9 cellular contexts compared by ENCODE assay signal in genomic region chr11:65612691-65613090, GRCh38. TPM values are rescaled to one million over a fixed set of nuclear protein-coding genes. Genes with fewer than 3 reads are reported as not detected.
DNase-seq lines count a peak whose midpoint lies in the region; ATAC-seq, FAIRE-seq and TF ChIP-seq lines count a peak whose summit lies in the region.
"Had no signal": no experiment of that assay in that cellular context is flagged by ENCODE, and none has a peak within 500 bp of the region (broad histone marks: within the 10 kb centered on the region; RNA-seq: fewer than 3 reads in every experiment).

No MANE protein-coding gene starts in this region.

- H3K27me3 Mint-ChIP-seq in CD14-positive monocyte (ENCODE audit: low read depth in 3 of 3) = no peaks in the 10 kb centered on the region

- intact Hi-C loops in CD14-positive monocyte (cut with micrococcal nuclease) = loop anchor here (5.0 to 10.0 kb wide), 3 partner anchors 35 to 70 kb away; partner anchors contain the start of gene EHBP1L1 (in 1 of the 2)
- intact Hi-C loops in ovary (cut with DNase I) = loop anchor here in 2 of 4 donors (5.0 kb wide), 3 partner anchors 35 to 70 kb away; partner anchors contain the start of genes EHBP1L1 (in 1 of the 2), FAM89B (in 1 of the 2) and ZNRD2 (in 1 of the 2)

- TF ChIP-seq CTCF in CD14-positive monocyte (IDR thresholded peaks at IDR 0.05) = no peak
- TF ChIP-seq CTCF in OCI-LY1 (IDR thresholded peaks at IDR 0.05; ENCODE audit: low read length) = no peak
- TF ChIP-seq CTCF in H1 (IDR thresholded peaks at IDR 0.05; ENCODE audit: control extremely low read depth in 1 of 3, insufficient read depth in 1 of 3, low read depth in 1 of 3, low read length in 3 of 3) = no peak
- no peak for TF ChIP-seq CTCF in ovary (IDR thresholded peaks at IDR 0.05)

- peak overlapping the region; percentile 18 for H4K91ac ChIP-seq in H1 (replicated peaks; ENCODE audit: insufficient read length, low read length)

- no peak for ATAC-seq in GM21576 (IDR thresholded peaks at IDR 0.05; ENCODE audit: unreplicated experiment)
- ATAC-seq in GM21723 (IDR thresholded peaks at IDR 0.05; ENCODE audit: unreplicated experiment) = no peak
- no peak for ATAC-seq in HG02884 (IDR thresholded peaks at IDR 0.05; ENCODE audit: unreplicated experiment)
- ATAC-seq in esophagus mucosa = no peak

- TF ChIP-seq POLR2A in H1 (IDR thresholded peaks at IDR 0.05; ENCODE audit: control extremely low read depth in 1 of 2, low read depth in 2 of 2, low read length in 2 of 2) = no peak
- TF ChIP-seq POLR2A in ovary (IDR thresholded peaks at IDR 0.05) = no peak

- H2BK12ac ChIP-seq in H1 (ENCODE audit: low read depth, low read length) = no peak overlapping the region

- no peak overlapping the region for H3K14ac ChIP-seq in H1 (ENCODE audit: insufficient read length)

- H3K18ac ChIP-seq in H1 (ENCODE audit: extremely low read depth, low read length) = no peak overlapping the region

- DNase-seq in CD14-positive monocyte (ENCODE audit: low spot score) (no peak), H1 (ENCODE audit: low read depth in 1 of 2, low spot score in 2 of 2) (no peak), ovary (no peak)
- DNase-seq: NCI-H1048 had no signal

- H3K79me2 ChIP-seq in OCI-LY1 (ENCODE audit: insufficient read depth, low read length) = peaks cover 9% of the 10 kb centered on the region; the same call in 1 of the 2 replicates
- peaks cover 11 to 27% of the 10 kb centered on the region in 2 experiments for H3K79me2 ChIP-seq in H1 (ENCODE audit: control insufficient read depth in 1 of 2, insufficient read depth in 2 of 2, low read length in 2 of 2)

- peaks cover 40 to 59% of the 10 kb centered on the region in 2 donors for H3K36me3 Mint-ChIP-seq in CD14-positive monocyte

- H3K9ac ChIP-seq in OCI-LY1 (ENCODE audit: low read length) (peak overlapping the region; percentile 82; the same call in 1 of the 2 replicates), H1 (replicated peaks in 1 of 4; ENCODE audit: extremely low read depth in 1 of 4, low read depth in 3 of 4, low read length in 3 of 4) (no peak overlapping the region)

- peak overlapping the region; percentile 88 to 99 (median 96) for H3K27ac Mint-ChIP-seq in CD14-positive monocyte

- no peaks in the 10 kb centered on the region for H3K27me3 ChIP-seq in OCI-LY1 (ENCODE audit: insufficient read depth, low read length)
- H3K27me3 ChIP-seq in H1 (replicated peaks in 1 of 4; ENCODE audit: control insufficient read depth in 3 of 4, extremely low read depth in 1 of 4, insufficient read depth in 3 of 4, low read length in 3 of 4) = no peaks in the 10 kb centered on the region; a peak in 1 of 7 replicates
- H3K27me3 ChIP-seq in ovary = no peaks in the 10 kb centered on the region

- H3K23me2 ChIP-seq in H1 (ENCODE audit: low read depth, low read length) = peaks cover 17% of the 10 kb centered on the region

- no peak overlapping the region for H2BK20ac ChIP-seq in H1 (ENCODE audit: low read length)

- H2AK5ac ChIP-seq in H1 (ENCODE audit: low read depth, low read length) = no peak overlapping the region

- no peak overlapping the region for H3K23ac ChIP-seq in H1 (ENCODE audit: insufficient read length)

- peak overlapping the region; percentile 73 for H3K4me2 ChIP-seq in OCI-LY1 (ENCODE audit: low read length)
- peak overlapping the region; percentile 69 to 87; a peak in 2 of 4 replicates for H3K4me2 ChIP-seq in H1 (ENCODE audit: insufficient read depth in 1 of 2, low read depth in 2 of 2, low read length in 2 of 2)

- POLR2A ChIA-PET in H1 (lab: Charles Lee; ENCODE audit: partially characterized antibody) = interaction anchor here (0.8 to 4.4 kb wide), 13 partner anchors 11 to 241 kb away, joined by 3 to 41 read pairs (median 3); partner anchors contain the start of genes FAM89B, KCNK7, NEAT1 and SIPA1

- peaks cover 0 to 2% (median 0%) of the 10 kb centered on the region in 7 donors for H3K9me3 Mint-ChIP-seq in CD14-positive monocyte

- no peak overlapping the region for H2BK15ac ChIP-seq in H1 (ENCODE audit: low read length)

- H2BK5ac ChIP-seq in H1 (ENCODE audit: low read depth, low read length) = no peak overlapping the region

- no peaks in the 10 kb centered on the region for H4K20me1 ChIP-seq in OCI-LY1 (ENCODE audit: insufficient read depth, low read length)
- peaks cover 8 to 27% of the 10 kb centered on the region in 2 experiments for H4K20me1 ChIP-seq in H1 (replicated peaks in 1 of 2; ENCODE audit: control insufficient read depth in 1 of 2, insufficient read depth in 2 of 2, low read length in 2 of 2)

- CTCF ChIA-PET in H1 (lab: Charles Lee; ENCODE audit: partially characterized antibody) = interaction anchor here (0.6 to 3.8 kb wide), 8 partner anchors 9 to 92 kb away, joined by 3 to 30 read pairs (median 3); no protein-coding TSS in a partner anchor

- no peak for TF ChIP-seq RAD21 in H1 (IDR thresholded peaks at IDR 0.05 in 1 of 2, conservative IDR thresholded peaks at IDR 0.05 in 1 of 2; ENCODE audit: low read depth in 2 of 2, low read length in 2 of 2)

- no peak overlapping the region for H3K56ac ChIP-seq in H1 (replicated peaks; ENCODE audit: insufficient read length, low read depth, low read length)

- TF ChIP-seq EP300 in H1 (IDR thresholded peaks at IDR 0.05; ENCODE audit: borderline replicate concordance in 1 of 2, low read depth in 2 of 2, low read length in 2 of 2) (no peak), ovary (IDR thresholded peaks at IDR 0.05) (no peak)

- no peaks in the 10 kb centered on the region for H3K9me2 ChIP-seq in OCI-LY1 (ENCODE audit: low read depth, low read length)

- 90% methylated on average over 7 of the region's 7 CpGs; no CpG with 5 or more reads in 1 of the 2 experiments for WGBS in H1 (ENCODE audit: extremely low coverage in 1 of 2, insufficient coverage in 1 of 2, insufficient read length in 1 of 2, insufficient replicate concordance in 2 of 2, low coverage in 1 of 2, low lambda C conversion rate in 2 of 2, missing lambda C conversion rate in 1 of 2), 2 experiments
- 39 to 53% (median 43%) methylated on average over 3 to 7 of the region's 7 CpGs for WGBS in ovary, 3 donors

- H3K4me1 Mint-ChIP-seq in CD14-positive monocyte = peaks cover 53% of the 10 kb centered on the region

- no peak overlapping the region for H2BK120ac ChIP-seq in H1 (replicated peaks; ENCODE audit: low read depth, low read length)

- peak overlapping the region; percentile 22; the same call in 1 of the 2 replicates for H4K8ac ChIP-seq in H1 (ENCODE audit: extremely low read depth, insufficient read depth, low read length)

- FAIRE-seq in H1 (lab: Jason Lieb, UNC) = no peak

- peak overlapping the region; percentile 89 to 96 for H3K4me3 Mint-ChIP-seq in CD14-positive monocyte

- H4K5ac ChIP-seq in H1 (ENCODE audit: insufficient read length, low read depth, low read length) = no peak overlapping the region

- H3K4me3 ChIP-seq in OCI-LY1 (ENCODE audit: low read depth, low read length, poor library complexity, severe bottlenecking) = peak overlapping the region; percentile 83
- peak overlapping the region in 3 of 4 experiments; percentile 4 to 88 (median 63); a peak in 1 of 8 replicates for H3K4me3 ChIP-seq in H1 (ENCODE audit: extremely low read depth in 1 of 4, insufficient read depth in 2 of 4, low read depth in 3 of 4, low read length in 4 of 4)
- H3K4me3 ChIP-seq in ovary = peak overlapping the region; percentile 75

- H3K79me1 ChIP-seq in H1 (ENCODE audit: low read depth, low read length) = peaks cover 34% of the 10 kb centered on the region

- H2AFZ ChIP-seq in OCI-LY1 (ENCODE audit: low read length) = no peak overlapping the region
- H2AFZ ChIP-seq in H1 (ENCODE audit: low read length) = no peak overlapping the region

- H3K4me1 ChIP-seq in OCI-LY1 (ENCODE audit: insufficient read depth, low read length, severe bottlenecking) (peaks cover 42% of the 10 kb centered on the region), H1 (replicated peaks in 1 of 4; ENCODE audit: control insufficient read depth in 3 of 4, insufficient read depth in 4 of 4, low read length in 3 of 4) (peaks cover 0 to 26% (median 13%) of the 10 kb centered on the region in 4 experiments; a peak in 5 of 7 replicates), ovary (ENCODE audit: insufficient read depth) (peaks cover 20% of the 10 kb centered on the region)

- no peak overlapping the region for H3K4ac ChIP-seq in H1 (replicated peaks; ENCODE audit: insufficient read length, low read depth, low read length)

- H3K27ac ChIP-seq in OCI-LY1 (ENCODE audit: low read depth, low read length, poor library complexity, severe bottlenecking) (no peak overlapping the region), H1 (ENCODE audit: low read depth, low read length) (no peak overlapping the region), ovary (peak overlapping the region; percentile 75 to 97)

- no peaks in the 10 kb centered on the region for H3K9me3 ChIP-seq in OCI-LY1 (ENCODE audit: low read length)
- no peaks in the 10 kb centered on the region for H3K9me3 ChIP-seq in H1 (ENCODE audit: insufficient read depth in 2 of 2, low read depth in 1 of 2, low read length in 1 of 2)
- H3K9me3 ChIP-seq in ovary = no peaks in the 10 kb centered on the region

- no peaks in the 10 kb centered on the region for H3F3A ChIP-seq in OCI-LY1 (ENCODE audit: insufficient read depth, low read length)

- H3K36me3 ChIP-seq in OCI-LY1 (ENCODE audit: insufficient read depth, low read length) = peaks cover 13% of the 10 kb centered on the region
- peaks cover 0 to 5% (median 2%) of the 10 kb centered on the region in 4 experiments; a peak in 1 of 8 replicates for H3K36me3 ChIP-seq in H1 (ENCODE audit: control insufficient read depth in 2 of 4, insufficient read depth in 4 of 4, low read length in 3 of 4)
- no peaks in the 10 kb centered on the region for H3K36me3 ChIP-seq in ovary

RNA-seq across cellular contexts. Expression of gene MAP3K11, which starts 1.3 kb away (rescaled TPM):
- 10 to 100 TPM; 20.8 to 32.0 TPM for polyA plus RNA-seq in CD14-positive monocyte
- 44.6 and 48.4 TPM in 2 replicates for total RNA-seq in H1 (2021; fragmentation: NEBNext Ultra II Directional; extraction: Animal tissue kit (Norgen Biotek cat#: 25700))
- 30.3 and 45.8 TPM in 2 replicates for polyA plus RNA-seq in H1 (2011; rRNA removed)
- 27.4 TPM for polyA plus RNA-seq in H1 (2011; cell fraction: cytosol; rRNA removed)
- polyA plus RNA-seq in H1 (2011; cell fraction: nucleus; rRNA removed) = 44.3 TPM
- polyA plus RNA-seq in H1 (2012, experiment 1 of 2) = 33.6 to 39.5 TPM (median 37.5 TPM) in 4 replicates
- 31.2 TPM for polyA plus RNA-seq in H1 (2012, experiment 2 of 2)
- polyA plus RNA-seq in H1 (2013, experiment 1 of 2) = 28.0 TPM
- polyA plus RNA-seq in H1 (2013, experiment 2 of 2) = 25.0 TPM
- 17.7 and 26.1 TPM in 2 replicates for polyA minus RNA-seq in H1 (2011; rRNA and poly(A)+ RNA removed)
- 28.2 TPM for polyA minus RNA-seq in H1 (2011; cell fraction: cytosol; rRNA and poly(A)+ RNA removed)
- 39.8 TPM for polyA minus RNA-seq in H1 (2011; cell fraction: nucleus; rRNA and poly(A)+ RNA removed)
- 10 to 100 TPM; 23.2 to 51.9 (median 46.0) TPM for total RNA-seq in ovary
- polyA plus RNA-seq in ovary = 10 to 100 TPM in 1 of 2 donors, 1 to 10 TPM in 1; 6.7 to 27.9 TPM
- total RNA-seq in esophagus mucosa = 32.4 TPM

RNA-seq across cellular contexts. Expression of gene PCNX3, which starts 2.9 kb away (rescaled TPM):
- 1 to 10 TPM in 1 of 2 donors, under 1 TPM in 1; 0.58 to 1.7 TPM for polyA plus RNA-seq in CD14-positive monocyte
- 38.8 and 39.4 TPM in 2 replicates for total RNA-seq in H1 (2021; fragmentation: NEBNext Ultra II Directional; extraction: Animal tissue kit (Norgen Biotek cat#: 25700))
- polyA plus RNA-seq in H1 (2011; rRNA removed) = 27.2 and 45.1 TPM in 2 replicates
- 17.7 TPM for polyA plus RNA-seq in H1 (2011; cell fraction: cytosol; rRNA removed)
- 108 TPM for polyA plus RNA-seq in H1 (2011; cell fraction: nucleus; rRNA removed)
- polyA plus RNA-seq in H1 (2012, experiment 1 of 2) = 19.0 to 39.6 TPM (median 33.1 TPM) in 4 replicates
- 28.8 TPM for polyA plus RNA-seq in H1 (2012, experiment 2 of 2)
- 26.5 TPM for polyA plus RNA-seq in H1 (2013, experiment 1 of 2)
- 26.0 TPM for polyA plus RNA-seq in H1 (2013, experiment 2 of 2)
- polyA minus RNA-seq in H1 (2011; rRNA and poly(A)+ RNA removed) = 26.2 and 30.5 TPM in 2 replicates
- polyA minus RNA-seq in H1 (2011; cell fraction: cytosol; rRNA and poly(A)+ RNA removed) = 34.0 TPM
- polyA minus RNA-seq in H1 (2011; cell fraction: nucleus; rRNA and poly(A)+ RNA removed) = 46.0 TPM
- 10 to 100 TPM; 10.6 to 42.1 (median 28.2) TPM for total RNA-seq in ovary
- 10 to 100 TPM in 1 of 2 donors, 1 to 10 TPM in 1; 3.3 to 14.8 TPM for polyA plus RNA-seq in ovary
- 23.8 TPM for total RNA-seq in esophagus mucosa

RNA-seq across cellular contexts. Expression of gene KCNK7, which starts 17.1 kb away (rescaled TPM):
- polyA plus RNA-seq in CD14-positive monocyte (not detected), H1 (2011; rRNA removed) (0.74 and 1.4 TPM in 2 replicates), ovary (1 to 10 TPM in 1 of 2 donors, not detected in 1; 1.5 TPM)
- total RNA-seq in H1 (2021; fragmentation: NEBNext Ultra II Directional; extraction: Animal tissue kit (Norgen Biotek cat#: 25700)) = 0.42 and 1.0 TPM in 2 replicates
- 0.71 TPM for polyA plus RNA-seq in H1 (2011; cell fraction: cytosol; rRNA removed)
- polyA plus RNA-seq in H1 (2011; cell fraction: nucleus; rRNA removed) = 1.4 TPM
- 0.32 to 1.1 TPM (median 0.65 TPM) in 3 of 4 replicates, not detected in the other for polyA plus RNA-seq in H1 (2012, experiment 1 of 2)
- not detected for polyA plus RNA-seq in H1 (2012, experiment 2 of 2)
- 0.18 TPM for polyA plus RNA-seq in H1 (2013, experiment 1 of 2)
- 0.24 TPM for polyA plus RNA-seq in H1 (2013, experiment 2 of 2)
- polyA minus RNA-seq in H1 (2011; rRNA and poly(A)+ RNA removed) = 0.19 and 0.71 TPM in 2 replicates
- polyA minus RNA-seq in H1 (2011; cell fraction: cytosol; rRNA and poly(A)+ RNA removed) = not detected
- 1.1 TPM for polyA minus RNA-seq in H1 (2011; cell fraction: nucleus; rRNA and poly(A)+ RNA removed)
- total RNA-seq in ovary (1 to 10 TPM in 3 of 7 donors, under 1 TPM in 4; 0.65 to 4.0 (median 0.95) TPM), esophagus mucosa (20.2 TPM)

RNA-seq across cellular contexts. Expression of gene SIPA1, which starts 25.2 kb away (rescaled TPM):
- polyA plus RNA-seq in CD14-positive monocyte (10 to 100 TPM; 83.4 to 86.5 TPM), H1 (2011; rRNA removed) (35.3 and 59.2 TPM in 2 replicates), ovary (10 to 100 TPM; 10.0 to 26.7 TPM)
- total RNA-seq in H1 (2021; fragmentation: NEBNext Ultra II Directional; extraction: Animal tissue kit (Norgen Biotek cat#: 25700)) = 67.5 and 72.2 TPM in 2 replicates
- 35.5 TPM for polyA plus RNA-seq in H1 (2011; cell fraction: cytosol; rRNA removed)
- 111 TPM for polyA plus RNA-seq in H1 (2011; cell fraction: nucleus; rRNA removed)
- 26.3 to 53.9 TPM (median 48.6 TPM) in 4 replicates for polyA plus RNA-seq in H1 (2012, experiment 1 of 2)
- 37.6 TPM for polyA plus RNA-seq in H1 (2012, experiment 2 of 2)
- 74.5 TPM for polyA plus RNA-seq in H1 (2013, experiment 1 of 2)
- 69.1 TPM for polyA plus RNA-seq in H1 (2013, experiment 2 of 2)
- 17.6 and 30.3 TPM in 2 replicates for polyA minus RNA-seq in H1 (2011; rRNA and poly(A)+ RNA removed)
- polyA minus RNA-seq in H1 (2011; cell fraction: cytosol; rRNA and poly(A)+ RNA removed) = 39.3 TPM
- 48.9 TPM for polyA minus RNA-seq in H1 (2011; cell fraction: nucleus; rRNA and poly(A)+ RNA removed)
- total RNA-seq in ovary (10 to 100 TPM; 15.0 to 48.2 (median 42.6) TPM), esophagus mucosa (23.1 TPM)

RNA-seq across cellular contexts. Expression of gene EHBP1L1, which starts 36.8 kb away (rescaled TPM):
- polyA plus RNA-seq in CD14-positive monocyte = 10 to 100 TPM; 29.6 to 42.6 TPM
- total RNA-seq in H1 (2021; fragmentation: NEBNext Ultra II Directional; extraction: Animal tissue kit (Norgen Biotek cat#: 25700)) = 6.6 and 7.9 TPM in 2 replicates
- 4.3 and 6.2 TPM in 2 replicates for polyA plus RNA-seq in H1 (2011; rRNA removed)
- polyA plus RNA-seq in H1 (2011; cell fraction: cytosol; rRNA removed) = 7.3 TPM
- 21.8 TPM for polyA plus RNA-seq in H1 (2011; cell fraction: nucleus; rRNA removed)
- 4.6 to 6.7 TPM (median 5.1 TPM) in 4 replicates for polyA plus RNA-seq in H1 (2012, experiment 1 of 2)
- 1.2 TPM for polyA plus RNA-seq in H1 (2012, experiment 2 of 2)
- polyA plus RNA-seq in H1 (2013, experiment 1 of 2) = 6.2 TPM
- 5.6 TPM for polyA plus RNA-seq in H1 (2013, experiment 2 of 2)
- polyA minus RNA-seq in H1 (2011; rRNA and poly(A)+ RNA removed) = 1.8 and 1.9 TPM in 2 replicates
- polyA minus RNA-seq in H1 (2011; cell fraction: cytosol; rRNA and poly(A)+ RNA removed) = 3.4 TPM
- 3.8 TPM for polyA minus RNA-seq in H1 (2011; cell fraction: nucleus; rRNA and poly(A)+ RNA removed)
- total RNA-seq in ovary = 10 to 100 TPM; 21.7 to 63.0 (median 40.3) TPM
- 10 to 100 TPM; 24.5 to 42.4 TPM for polyA plus RNA-seq in ovary
- total RNA-seq in esophagus mucosa = 52.6 TPM

Comparison
In these comparisons a context has a peak if more than half of its experiments do, and no peak if none do; other contexts are left out.
1. H3K27ac ChIP-seq: peak in ovary (2 of 2); none in OCI-LY1 (single experiment) and H1 (single experiment).
2. Peak in every context shown above with its lines, with median percentiles within 50 percentile points of each other: H3K4me3 ChIP-seq.